22 cellular contexts compared by ENCODE assay signal in genomic region chr2:98367721-98368120, GRCh38. TPM values are rescaled to one million over a fixed set of nuclear protein-coding genes. Genes with fewer than 3 reads are reported as not detected.
DNase-seq lines count a peak whose midpoint lies in the region; ATAC-seq, FAIRE-seq and TF ChIP-seq lines count a peak whose summit lies in the region.
"Had no signal": no experiment of that assay in that cellular context is flagged by ENCODE, and none has a peak within 500 bp of the region (broad histone marks: within the 10 kb centered on the region; RNA-seq: fewer than 3 reads in every experiment).

No MANE protein-coding gene starts in this region.

- H3K4me1 Mint-ChIP-seq in activated naive CD8-positive, alpha-beta T cell treated with anti-CD3 and anti-CD28 coated beads, Interleukin-2, amount 10 ng/mL, durations not matched to agents 7 days and 5 days: no peaks in the 10 kb centered on the region
- H3K4me1 Mint-ChIP-seq in activated naive CD8-positive, alpha-beta T cell treated with anti-CD3 and anti-CD28 coated beads for 36 hours: no peaks in the 10 kb centered on the region
- peaks cover 2% of the 10 kb centered on the region for H3K4me1 Mint-ChIP-seq in neural progenitor cell
- H3K4me1 Mint-ChIP-seq: B cell; CD4-positive, CD25-positive, alpha-beta regulatory T cell had no signal

- H2AFZ ChIP-seq in neural progenitor cell (replicated peaks): no peak overlapping the region

- H3K36me3 Mint-ChIP-seq in activated naive CD8-positive, alpha-beta T cell treated with anti-CD3 and anti-CD28 coated beads, Interleukin-2, amount 10 ng/mL, durations not matched to agents 7 days and 5 days: no peaks in the 10 kb centered on the region
- H3K36me3 Mint-ChIP-seq in activated naive CD8-positive, alpha-beta T cell treated with anti-CD3 and anti-CD28 coated beads for 36 hours: no peaks in the 10 kb centered on the region
- no peaks in the 10 kb centered on the region for H3K36me3 Mint-ChIP-seq in neural progenitor cell
- H3K36me3 Mint-ChIP-seq: CD4-positive, CD25-positive, alpha-beta regulatory T cell; CD8-positive, alpha-beta T cell had no signal

- no peak for ATAC-seq in activated naive CD8-positive, alpha-beta T cell treated with anti-CD3 and anti-CD28 coated beads, Interleukin-2, amount 10 ng/mL, durations not matched to agents 7 days and 5 days (ENCODE audit: low read depth)
- peak; percentile 94 for ATAC-seq in esophagus mucosa
- ATAC-seq in HG03095 (IDR thresholded peaks at IDR 0.05; ENCODE audit: unreplicated experiment): no peak
- ATAC-seq: CD8-positive, alpha-beta T cell had no signal

- POLR2A ChIA-PET in activated naive CD8-positive, alpha-beta T cell treated with anti-CD3 and anti-CD28 coated beads, Interleukin-2, amount 10 ng/mL, durations not matched to agents 7 days and 5 days (lab: Charles Lee): no interaction called here

- H3K9me3 ChIP-seq in neural progenitor cell (ENCODE audit: low read depth): no peaks in the 10 kb centered on the region

- no peak overlapping the region for H3K4me2 ChIP-seq in neural progenitor cell
- H3K4me2 ChIP-seq: BLaER1 had no signal

- H3K27ac Mint-ChIP-seq in activated naive CD8-positive, alpha-beta T cell treated with anti-CD3 and anti-CD28 coated beads, Interleukin-2, amount 10 ng/mL, durations not matched to agents 7 days and 5 days: peak overlapping the region; percentile 43
- no peak overlapping the region for H3K27ac Mint-ChIP-seq in activated naive CD8-positive, alpha-beta T cell treated with anti-CD3 and anti-CD28 coated beads for 36 hours
- H3K27ac Mint-ChIP-seq in neural progenitor cell: peak overlapping the region; percentile 23
- H3K27ac Mint-ChIP-seq: B cell; CD4-positive, CD25-positive, alpha-beta regulatory T cell; CD8-positive, alpha-beta T cell; HFFc6 had no signal

- H3K9me3 Mint-ChIP-seq in activated naive CD8-positive, alpha-beta T cell treated with anti-CD3 and anti-CD28 coated beads, Interleukin-2, amount 10 ng/mL, durations not matched to agents 7 days and 5 days: peaks cover 8% of the 10 kb centered on the region
- H3K9me3 Mint-ChIP-seq in activated naive CD8-positive, alpha-beta T cell treated with anti-CD3 and anti-CD28 coated beads for 36 hours: no peaks in the 10 kb centered on the region
- peaks cover 12% of the 10 kb centered on the region for H3K9me3 Mint-ChIP-seq in neural progenitor cell

- no peaks in the 10 kb centered on the region for H3K79me2 ChIP-seq in neural progenitor cell (ENCODE audit: low read depth)

- DNase-seq in activated naive CD8-positive, alpha-beta T cell treated with anti-CD3 and anti-CD28 coated beads, Interleukin-2, amount 10 ng/mL, durations not matched to agents 7 days and 5 days: no peak
- DNase-seq in activated naive CD8-positive, alpha-beta T cell treated with anti-CD3 and anti-CD28 coated beads for 36 hours: no peak
- no peak for DNase-seq in neural progenitor cell (ENCODE audit: low spot score)
- no peak for DNase-seq in RCC 7860 (ENCODE audit: low spot score)
- DNase-seq: Caco-2; CD4-positive, CD25-positive, alpha-beta regulatory T cell; CD8-positive, alpha-beta T cell; DMS153; DND-41; GOT3; HFFc6 had no signal

- no peak for TF ChIP-seq CTCF in neural progenitor cell (IDR thresholded peaks at IDR 0.05)

- no peaks in the 10 kb centered on the region for H4K20me1 ChIP-seq in neural progenitor cell (ENCODE audit: low read depth)
- H4K20me1 ChIP-seq: BLaER1 had no signal

- H3K4me3 ChIP-seq in neural progenitor cell: no peak overlapping the region
- H3K4me3 ChIP-seq: BLaER1, HAP-1 had no signal

- H3K4me3 Mint-ChIP-seq in activated naive CD8-positive, alpha-beta T cell treated with anti-CD3 and anti-CD28 coated beads, Interleukin-2, amount 10 ng/mL, durations not matched to agents 7 days and 5 days: no peak overlapping the region
- no peak overlapping the region for H3K4me3 Mint-ChIP-seq in activated naive CD8-positive, alpha-beta T cell treated with anti-CD3 and anti-CD28 coated beads for 36 hours
- no peak overlapping the region for H3K4me3 Mint-ChIP-seq in neural progenitor cell
- H3K4me3 Mint-ChIP-seq: B cell; CD4-positive, CD25-positive, alpha-beta regulatory T cell; CD8-positive, alpha-beta T cell; HFFc6 had no signal

- H3K9ac ChIP-seq in neural progenitor cell: no peak overlapping the region
- H3K9ac ChIP-seq: BLaER1 had no signal

- no peaks in the 10 kb centered on the region for H3F3A ChIP-seq in neural progenitor cell (ENCODE audit: low read depth)

- no peaks in the 10 kb centered on the region for H3K4me1 ChIP-seq in neural progenitor cell
- H3K4me1 ChIP-seq: BLaER1, Caco-2, HAP-1 had no signal

- H3K27me3 ChIP-seq in neural progenitor cell: no peaks in the 10 kb centered on the region
- H3K27me3 ChIP-seq: BLaER1 had no signal

- H3K27ac ChIP-seq in neural progenitor cell: no peak overlapping the region
- H3K27ac ChIP-seq: 22Rv1, BLaER1, C4-2B had no signal

- no peaks in the 10 kb centered on the region for H3K36me3 ChIP-seq in neural progenitor cell
- H3K36me3 ChIP-seq: BLaER1, HAP-1 had no signal

- FAIRE-seq in RCC 7860 (lab: Jason Lieb, UNC): no peak
- FAIRE-seq: A204.1, G401.6, GM12892, H54 had no signal

- peaks cover 14% of the 10 kb centered on the region for H3K27me3 Mint-ChIP-seq in activated naive CD8-positive, alpha-beta T cell treated with anti-CD3 and anti-CD28 coated beads, Interleukin-2, amount 10 ng/mL, durations not matched to agents 7 days and 5 days
- H3K27me3 Mint-ChIP-seq in activated naive CD8-positive, alpha-beta T cell treated with anti-CD3 and anti-CD28 coated beads for 36 hours: peaks cover 13% of the 10 kb centered on the region
- peaks cover 2% of the 10 kb centered on the region for H3K27me3 Mint-ChIP-seq in neural progenitor cell (ENCODE audit: insufficient read depth, low read depth)

RNA-seq across cellular contexts. Expression of gene CNGA3, which starts 21.5 kb away (rescaled TPM):
- total RNA-seq in activated naive CD8-positive, alpha-beta T cell treated with anti-CD3 and anti-CD28 coated beads, Interleukin-2, amount 10 ng/mL, durations not matched to agents 7 days and 5 days: not detected
- total RNA-seq in activated naive CD8-positive, alpha-beta T cell treated with anti-CD3 and anti-CD28 coated beads for 36 hours: not detected
- not detected for total RNA-seq in esophagus mucosa
- not detected in 2 replicates for total RNA-seq in neural progenitor cell (ENCODE audit: low replicate concordance)
- total RNA-seq: B cell; Caco-2; CD4-positive, CD25-positive, alpha-beta regulatory T cell; CD8-positive, alpha-beta T cell had no signal
